1 cellular context compared by ENCODE assay signal in the genomic region with DNA sequence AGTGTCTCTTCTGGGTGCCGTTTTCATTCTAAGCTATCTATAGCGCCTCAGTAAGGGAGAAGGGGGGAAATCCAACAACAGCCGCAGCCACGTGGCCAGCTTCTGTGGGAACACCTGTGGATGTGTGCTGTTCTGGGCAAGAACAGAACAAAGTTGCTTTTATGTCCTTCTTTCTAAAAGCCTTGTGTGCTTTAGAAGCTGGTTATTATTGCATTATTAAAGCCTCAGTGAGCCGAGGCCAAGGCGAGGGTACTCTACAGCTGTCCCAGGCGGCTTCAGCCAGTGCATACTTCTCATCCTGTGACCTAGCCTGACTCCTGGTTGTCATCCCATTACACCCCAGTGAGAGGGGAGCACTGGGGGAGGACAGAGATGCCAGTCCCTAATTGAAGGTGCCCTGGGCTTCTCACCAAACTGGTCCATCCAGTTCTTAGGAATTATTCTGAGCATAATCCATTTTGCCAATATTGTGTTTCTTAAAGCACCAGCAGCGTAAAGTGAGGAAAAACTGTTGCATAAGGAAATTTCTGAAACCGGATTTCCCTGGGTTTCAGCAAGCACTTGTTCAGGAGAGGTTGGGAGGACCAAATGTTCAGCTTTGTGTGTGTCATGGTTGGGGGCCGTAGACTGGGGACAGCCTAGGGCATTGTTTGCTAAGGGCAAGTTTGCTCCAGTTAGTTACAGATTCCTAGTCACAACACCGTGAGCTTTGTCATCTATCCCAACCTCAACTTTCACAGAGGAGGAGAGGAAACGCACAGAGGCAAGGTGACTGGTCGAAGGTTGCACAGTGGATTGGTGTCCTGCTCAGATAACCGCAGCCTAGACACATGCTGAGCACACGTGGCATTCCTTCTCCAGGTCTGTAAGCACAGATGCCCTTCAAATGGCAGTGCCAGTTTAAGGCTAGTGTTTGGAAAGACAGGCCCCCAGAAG.
TF ChIP-seq lines count a peak whose summit lies in the region.

No MANE protein-coding gene starts in this region.

TF ChIP-seq in IMR-90, 13 proteins besides CTCF, POLR2A, EP300 and RAD21:
- TF ChIP-seq FOS (IDR thresholded peaks at IDR 0.05; ENCODE audit: low read depth, low read length) (no peak), MXI1 (IDR thresholded peaks at IDR 0.05; ENCODE audit: borderline replicate concordance, low read depth, low read length) (no peak), CHD1 (IDR thresholded peaks at IDR 0.05; ENCODE audit: low read depth, low read length) (no peak), MAFK (IDR thresholded peaks at IDR 0.05; ENCODE audit: low read depth, low read length) (no peak), MAZ (IDR thresholded peaks at IDR 0.05; ENCODE audit: borderline replicate concordance, low read depth, low read length) (no peak), RFX5 (IDR thresholded peaks at IDR 0.05; ENCODE audit: low read depth, low read length) (no peak), BHLHE40 (IDR thresholded peaks at IDR 0.05; ENCODE audit: low read depth, low read length) (no peak), NFE2L2 (IDR thresholded peaks at IDR 0.05; ENCODE audit: low read depth, low read length) (no peak), RCOR1 (IDR thresholded peaks at IDR 0.05; ENCODE audit: insufficient replicate concordance, low read length) (no peak), CEBPB (IDR thresholded peaks at IDR 0.05; ENCODE audit: low read depth, low read length) (no peak), SMC3 (IDR thresholded peaks at IDR 0.05; ENCODE audit: low read depth, low read length) (no peak)
- TF ChIP-seq, protein P1, sequence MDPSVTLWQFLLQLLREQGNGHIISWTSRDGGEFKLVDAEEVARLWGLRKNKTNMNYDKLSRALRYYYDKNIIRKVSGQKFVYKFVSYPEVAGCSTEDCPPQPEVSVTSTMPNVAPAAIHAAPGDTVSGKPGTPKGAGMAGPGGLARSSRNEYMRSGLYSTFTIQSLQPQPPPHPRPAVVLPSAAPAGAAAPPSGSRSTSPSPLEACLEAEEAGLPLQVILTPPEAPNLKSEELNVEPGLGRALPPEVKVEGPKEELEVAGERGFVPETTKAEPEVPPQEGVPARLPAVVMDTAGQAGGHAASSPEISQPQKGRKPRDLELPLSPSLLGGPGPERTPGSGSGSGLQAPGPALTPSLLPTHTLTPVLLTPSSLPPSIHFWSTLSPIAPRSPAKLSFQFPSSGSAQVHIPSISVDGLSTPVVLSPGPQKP (IDR thresholded peaks at IDR 0.05; ENCODE audit: borderline replicate concordance, low read depth, low read length): no peak
- TF ChIP-seq, protein P2, sequence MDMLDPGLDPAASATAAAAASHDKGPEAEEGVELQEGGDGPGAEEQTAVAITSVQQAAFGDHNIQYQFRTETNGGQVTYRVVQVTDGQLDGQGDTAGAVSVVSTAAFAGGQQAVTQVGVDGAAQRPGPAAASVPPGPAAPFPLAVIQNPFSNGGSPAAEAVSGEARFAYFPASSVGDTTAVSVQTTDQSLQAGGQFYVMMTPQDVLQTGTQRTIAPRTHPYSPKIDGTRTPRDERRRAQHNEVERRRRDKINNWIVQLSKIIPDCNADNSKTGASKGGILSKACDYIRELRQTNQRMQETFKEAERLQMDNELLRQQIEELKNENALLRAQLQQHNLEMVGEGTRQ (IDR thresholded peaks at IDR 0.05; ENCODE audit: low read depth, low read length): no peak
